In genomic region chr15:52803543-52804306, GRCh38 we compare ENCODE assay signal across 11 cellular contexts. TPM values are rescaled to one million over a fixed set of nuclear protein-coding genes. Genes with fewer than 3 reads are reported as not detected.
DNase-seq lines count a peak whose midpoint lies in the region; ATAC-seq and TF ChIP-seq lines count a peak whose summit lies in the region.
"Had no signal": no experiment of that assay in that cellular context is flagged by ENCODE, and none has a peak within 500 bp of the region (broad histone marks: within the 10 kb centered on the region; RNA-seq: fewer than 3 reads in every experiment).

No MANE protein-coding gene starts in this region.

- H3K27ac ChIP-seq in cardiac muscle cell, result no peak overlapping the region
- no peak overlapping the region for H3K27ac ChIP-seq in left lung
- H3K27ac ChIP-seq in stomach, result no peak overlapping the region

- H3K27me3 Mint-ChIP-seq in activated CD8-positive, alpha-beta T cell treated with anti-CD3 and anti-CD28 coated beads, Interleukin-2, amount 10 ng/mL, durations not matched to agents 7 days and 5 days (ENCODE audit: low read depth), result peaks cover 78% of the 10 kb centered on the region

- TF ChIP-seq POLR2A in stomach (IDR thresholded peaks at IDR 0.05), result no peak

- H3K36me3 Mint-ChIP-seq in activated CD8-positive, alpha-beta T cell treated with anti-CD3 and anti-CD28 coated beads, Interleukin-2, amount 10 ng/mL, durations not matched to agents 7 days and 5 days (ENCODE audit: low read depth), result no peaks in the 10 kb centered on the region

- no peaks in the 10 kb centered on the region for H3K9me3 Mint-ChIP-seq in activated CD8-positive, alpha-beta T cell treated with anti-CD3 and anti-CD28 coated beads, Interleukin-2, amount 10 ng/mL, durations not matched to agents 7 days and 5 days (ENCODE audit: insufficient read depth)

- no peaks in the 10 kb centered on the region for H3K9me3 ChIP-seq in cardiac muscle cell (ENCODE audit: low read depth)
- no peaks in the 10 kb centered on the region for H3K9me3 ChIP-seq in left lung
- peaks cover 0 to 10% (median 0%) of the 10 kb centered on the region in 4 donors for H3K9me3 ChIP-seq in stomach

- ATAC-seq in left ventricle myocardium superior (no peak), left lung (peak; percentile 18)
- no peak for ATAC-seq in activated CD8-positive, alpha-beta T cell treated with anti-CD3 and anti-CD28 coated beads, Interleukin-2, amount 10 ng/mL, durations not matched to agents 7 days and 5 days
- ATAC-seq in activated CD4-positive, CD25-positive, alpha-beta regulatory T cell treated with anti-CD3 and anti-CD28 coated beads, Interleukin-2, amount 50 U/mL, for 24 hours, result no peak

- 1 to 3% (median 1%) methylated on average over 26 to 47 of the region's 47 CpGs for WGBS in stomach, 5 donors

- H3K4me3 ChIP-seq in cardiac muscle cell (peak overlapping the region; percentile 20), left lung (no peak overlapping the region), stomach (peak overlapping the region; percentile 12 to 49 (median 29))

- peak overlapping the region; percentile 60 for H3K4me3 Mint-ChIP-seq in activated CD8-positive, alpha-beta T cell treated with anti-CD3 and anti-CD28 coated beads, Interleukin-2, amount 10 ng/mL, durations not matched to agents 7 days and 5 days

- H3K27ac Mint-ChIP-seq in activated CD8-positive, alpha-beta T cell treated with anti-CD3 and anti-CD28 coated beads, Interleukin-2, amount 10 ng/mL, durations not matched to agents 7 days and 5 days, result no peak overlapping the region

- intact Hi-C loops in left ventricle myocardium superior (cut with micrococcal nuclease), result no loop called here
- intact Hi-C loops in left lung (cut with DNase I), result no loop called here
- intact Hi-C loops in stomach (cut with DNase I; ENCODE audit: low total_unique reads), result no loop called here

- POLR2A ChIA-PET in activated CD8-positive, alpha-beta T cell treated with anti-CD3 and anti-CD28 coated beads, Interleukin-2, amount 10 ng/mL, durations not matched to agents 7 days and 5 days (lab: Charles Lee), result interaction anchor here (0.6 kb wide), 1 partner anchor 505 kb away, joined by 3 read pairs; no protein-coding TSS in a partner anchor

- CTCF ChIA-PET in activated CD8-positive, alpha-beta T cell treated with anti-CD3 and anti-CD28 coated beads, Interleukin-2, amount 10 ng/mL, durations not matched to agents 7 days and 5 days (lab: Charles Lee), result interaction anchor here (1.3 to 3.1 kb wide), 3 partner anchors 21 to 25 kb away, joined by 3 to 11 read pairs (median 4); no protein-coding TSS in a partner anchor

- TF ChIP-seq EP300 in stomach (IDR thresholded peaks at IDR 0.05), result no peak

- peaks cover 15% of the 10 kb centered on the region for H3K4me1 Mint-ChIP-seq in activated CD8-positive, alpha-beta T cell treated with anti-CD3 and anti-CD28 coated beads, Interleukin-2, amount 10 ng/mL, durations not matched to agents 7 days and 5 days (ENCODE audit: low read depth)

- H3K36me3 ChIP-seq in cardiac muscle cell, result no peaks in the 10 kb centered on the region
- no peaks in the 10 kb centered on the region for H3K36me3 ChIP-seq in left lung
- H3K36me3 ChIP-seq in stomach, result no peaks in the 10 kb centered on the region

- no peak for DNase-seq in cardiac muscle cell (ENCODE audit: low read depth in 1 of 2, low spot score in 1 of 2)
- DNase-seq in left ventricle myocardium superior, result no peak
- DNase-seq in activated CD8-positive, alpha-beta T cell treated with anti-CD3 and anti-CD28 coated beads, Interleukin-2, amount 10 ng/mL, durations not matched to agents 7 days and 5 days, result no peak
- no peak for DNase-seq in left lung
- DNase-seq in stomach, result no peak
- DNase-seq in effector CD4-positive, alpha-beta T cell, result no peak
- no peak for DNase-seq in activated effector memory CD4-positive, alpha-beta T cell treated with Interleukin-2 at 50 U/mL for 16 hours
- DNase-seq: KG1 had no signal

- TF ChIP-seq CTCF in cardiac muscle cell (IDR thresholded peaks at IDR 0.05; ENCODE audit: low read depth, low read length) (no peak), left lung (IDR thresholded peaks at IDR 0.05) (no peak), stomach (IDR thresholded peaks at IDR 0.05) (no peak)

- H3K27me3 ChIP-seq in cardiac muscle cell, result peaks cover 100% of the 10 kb centered on the region
- H3K27me3 ChIP-seq in left lung, result peaks cover 98 to 100% of the 10 kb centered on the region in 2 donors
- H3K27me3 ChIP-seq in stomach, result peaks cover 43 to 100% (median 96%) of the 10 kb centered on the region in 3 donors

- H3K4me1 ChIP-seq in cardiac muscle cell (ENCODE audit: low read depth) (no peaks in the 10 kb centered on the region), left lung (peaks cover 14 to 29% of the 10 kb centered on the region in 2 donors), stomach (peaks cover 30 to 34% (median 32%) of the 10 kb centered on the region in 4 donors)

RNA-seq across cellular contexts. Expression of gene ONECUT1, which starts 13.6 kb away (rescaled TPM):
- total RNA-seq in cardiac muscle cell (0.18 TPM in 1 of 2 replicates, not detected in the other), left ventricle myocardium superior (not detected), left lung (not detected), stomach (1 to 10 TPM in 1 of 5 donors, under 1 TPM in 1, not detected in 3; 0.18 to 1.2 TPM)
- polyA plus RNA-seq in cardiac muscle cell (0.44 TPM in 1 of 2 replicates, not detected in the other), stomach (not detected)
- total RNA-seq in activated CD8-positive, alpha-beta T cell treated with anti-CD3 and anti-CD28 coated beads, Interleukin-2, amount 10 ng/mL, durations not matched to agents 7 days and 5 days, result not detected
- total RNA-seq: myocyte had no signal
- polyA plus RNA-seq: esophagus had no signal

Comparison
In these comparisons a context has a peak if more than half of its experiments do, and no peak if none do; other contexts are left out.
1. H3K4me3 ChIP-seq: peak in cardiac muscle cell (single experiment) and stomach (4 of 4); none in left lung (0 of 2).